ENCODE assay signal across 9 cellular contexts in the genomic region with DNA sequence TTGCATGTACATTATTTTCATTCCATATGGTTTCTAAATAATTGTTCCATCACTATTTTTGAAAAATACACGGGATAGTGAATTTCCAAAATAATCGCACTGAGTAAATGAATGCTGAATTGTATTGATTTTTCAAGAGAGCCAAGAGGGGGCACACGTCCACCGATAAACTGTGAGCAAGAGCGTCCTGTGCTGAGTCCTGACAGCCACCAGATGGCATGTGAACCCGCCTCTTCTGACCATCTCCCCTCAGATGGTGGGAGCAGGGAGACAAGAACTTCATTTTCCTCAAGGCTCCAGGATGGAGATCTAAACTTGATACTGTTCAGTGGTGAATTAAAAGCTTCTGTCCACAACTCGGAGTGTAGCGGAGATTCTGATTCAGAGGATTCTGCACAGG. TPM values are rescaled to one million over a fixed set of nuclear protein-coding genes. Genes with fewer than 3 reads are reported as not detected.
DNase-seq lines count a peak whose midpoint lies in the region; ATAC-seq and TF ChIP-seq lines count a peak whose summit lies in the region.
"Had no signal": no experiment of that assay in that cellular context is flagged by ENCODE, and none has a peak within 500 bp of the region (broad histone marks: within the 10 kb centered on the region; RNA-seq: fewer than 3 reads in every experiment).

No MANE protein-coding gene starts in this region.

- H3K27ac ChIP-seq in H9 (ENCODE audit: insufficient read length, low read depth, low read length) (no peak overlapping the region), mesendoderm (ENCODE audit: low read depth, low read length) (no peak overlapping the region), right cardiac atrium (ENCODE audit: low read length) (no peak overlapping the region)

- H3K79me2 ChIP-seq in H9 (ENCODE audit: insufficient read depth, low read length) (no peaks in the 10 kb centered on the region), mesendoderm (ENCODE audit: control insufficient read depth, insufficient read depth, low read length) (no peaks in the 10 kb centered on the region)

- H2AK5ac ChIP-seq in H9 (ENCODE audit: insufficient read length, low read length) (no peak overlapping the region), mesendoderm (ENCODE audit: low read length) (no peak overlapping the region)

- H3K79me1 ChIP-seq in H9 (ENCODE audit: insufficient read depth, low read depth, low read length, poor library complexity, severe bottlenecking) (no peaks in the 10 kb centered on the region), mesendoderm (ENCODE audit: low read length) (no peaks in the 10 kb centered on the region)

- no peak overlapping the region for H4K5ac ChIP-seq in H9 (ENCODE audit: insufficient read length, low read depth, low read length)
- H4K5ac ChIP-seq in mesendoderm (ENCODE audit: low read length), result no peak overlapping the region

- no peak overlapping the region for H2BK120ac ChIP-seq in H9 (ENCODE audit: low read depth, low read length, poor library complexity, severe bottlenecking)
- no peak overlapping the region for H2BK120ac ChIP-seq in mesendoderm (ENCODE audit: low read depth, low read length)

- no peak overlapping the region for H3K23ac ChIP-seq in H9 (ENCODE audit: insufficient read length, low read depth, low read length)
- no peak overlapping the region for H3K23ac ChIP-seq in mesendoderm (ENCODE audit: low read length)

- H3K9me3 ChIP-seq in H9 (ENCODE audit: control insufficient read depth, low read depth, low read length), result peaks cover 24% of the 10 kb centered on the region
- H3K9me3 ChIP-seq in right cardiac atrium (ENCODE audit: control insufficient read depth, low read length), result no peaks in the 10 kb centered on the region

- H3K4me1 ChIP-seq in H9 (ENCODE audit: insufficient read depth, low read length) (no peaks in the 10 kb centered on the region), mesendoderm (ENCODE audit: control insufficient read depth, low read depth, low read length) (no peaks in the 10 kb centered on the region), right cardiac atrium (ENCODE audit: control insufficient read depth, insufficient read depth, low read length) (no peaks in the 10 kb centered on the region)

- peak; percentile 62 for ATAC-seq in activated T-helper 17 cell treated with anti-CD3 and anti-CD28 coated beads, Interleukin-2, amount 50 U/mL, for 72 hours (replicated peaks)
- ATAC-seq in HG02588 (IDR thresholded peaks at IDR 0.05; ENCODE audit: unreplicated experiment) (no peak), right cardiac atrium (no peak)

- no CpG with 5 or more reads among the region's 8 CpGs for WGBS in H9 (ENCODE audit: extremely low coverage, insufficient read length, low lambda C conversion rate)
- WGBS in mesendoderm (ENCODE audit: extremely low coverage, insufficient coverage, low lambda C conversion rate), result no CpG with 5 or more reads among the region's 8 CpGs
- WGBS in right cardiac atrium, result 40% methylated on average over 8 of the region's 8 CpGs

- H3K56ac ChIP-seq in H9 (ENCODE audit: insufficient read length, low read depth, low read length) (no peak overlapping the region), mesendoderm (ENCODE audit: low read length) (no peak overlapping the region)

- no peak overlapping the region for H3K27ac Mint-ChIP-seq in H9
- H3K27ac Mint-ChIP-seq in activated T-helper 17 cell treated with anti-CD3 and anti-CD28 coated beads, Interleukin-2, amount 50 U/mL, for 72 hours, result no peak overlapping the region
- H3K27ac Mint-ChIP-seq: T-helper 1 cell treated with Interleukin-12 subunit alpha and Interleukin-12 subunit beta and Interleukin-4 antibody, amounts not matched to agents 30 μg/mL and 1 μg/mL, for 36 hours had no signal

- no peak overlapping the region for H2BK12ac ChIP-seq in H9 (ENCODE audit: insufficient read length, low read depth, low read length)

- no peak overlapping the region for H3K4me2 ChIP-seq in H9 (ENCODE audit: insufficient read depth, insufficient read length, low read length)
- H3K4me2 ChIP-seq in mesendoderm (ENCODE audit: low read length), result no peak overlapping the region

- H2BK5ac ChIP-seq in H9 (ENCODE audit: insufficient read length, low read length), result no peak overlapping the region
- no peak overlapping the region for H2BK5ac ChIP-seq in mesendoderm (ENCODE audit: low read length)

- H2BK15ac ChIP-seq in H9 (ENCODE audit: low read depth, low read length) (no peak overlapping the region), mesendoderm (replicated peaks; ENCODE audit: low read depth) (no peak overlapping the region)

- H3K14ac ChIP-seq in H9 (ENCODE audit: insufficient read depth, low read length), result no peak overlapping the region

- H4K8ac ChIP-seq in H9 (replicated peaks; ENCODE audit: insufficient read length, low read depth, low read length) (no peak overlapping the region), mesendoderm (ENCODE audit: low read depth, low read length) (no peak overlapping the region)

- peaks cover 7 to 22% (median 12%) of the 10 kb centered on the region in 3 experiments for H3K36me3 Mint-ChIP-seq in H9 (ENCODE audit: insufficient read depth in 1 of 3, low read depth in 3 of 3)
- H3K36me3 Mint-ChIP-seq in activated T-helper 17 cell treated with anti-CD3 and anti-CD28 coated beads, Interleukin-2, amount 50 U/mL, for 72 hours (ENCODE audit: low read depth), result no peaks in the 10 kb centered on the region

- no peak overlapping the region for H3K4me3 Mint-ChIP-seq in H9
- H3K4me3 Mint-ChIP-seq in activated T-helper 17 cell treated with anti-CD3 and anti-CD28 coated beads, Interleukin-2, amount 50 U/mL, for 72 hours, result no peak overlapping the region
- H3K4me3 Mint-ChIP-seq: T-helper 1 cell treated with Interleukin-12 subunit alpha and Interleukin-12 subunit beta and Interleukin-4 antibody, amounts not matched to agents 30 μg/mL and 1 μg/mL, for 36 hours had no signal

- H3K27me3 Mint-ChIP-seq in H9 (ENCODE audit: low read depth), result no peaks in the 10 kb centered on the region
- peaks cover 24% of the 10 kb centered on the region for H3K27me3 Mint-ChIP-seq in activated T-helper 17 cell treated with anti-CD3 and anti-CD28 coated beads, Interleukin-2, amount 50 U/mL, for 72 hours

- H4K91ac ChIP-seq in H9 (ENCODE audit: insufficient read length, low read depth, low read length), result no peak overlapping the region

- no peak overlapping the region for H3K4ac ChIP-seq in H9 (ENCODE audit: low read depth, low read length)
- no peak overlapping the region for H3K4ac ChIP-seq in mesendoderm (ENCODE audit: low read depth, low read length)

- intact Hi-C loops in right cardiac atrium (cut with DNase I), result no loop called here

- DNase-seq in EL (peak; percentile 39), H9 (peak; percentile 68), NCI-H748 (lab: John Stamatoyannopoulos, UW; ENCODE audit: unreplicated experiment) (peak; percentile 74), mesendoderm (peak; percentile 78), right cardiac atrium (no peak), NCI-H1048 (lab: John Stamatoyannopoulos, UW) (no peak)

- peaks cover 0 to 2% of the 10 kb centered on the region in 2 experiments; a peak in 1 of 4 replicates for H3K4me1 Mint-ChIP-seq in H9
- no peaks in the 10 kb centered on the region for H3K4me1 Mint-ChIP-seq in activated T-helper 17 cell treated with anti-CD3 and anti-CD28 coated beads, Interleukin-2, amount 50 U/mL, for 72 hours

- no peak overlapping the region for H3T11ph ChIP-seq in H9 (ENCODE audit: low read length)

- no peak overlapping the region for H2AFZ ChIP-seq in H9 (ENCODE audit: low read length)

- H3K36me3 ChIP-seq in mesendoderm (ENCODE audit: control insufficient read depth, insufficient read depth, low read length), result no peaks in the 10 kb centered on the region

- H3K18ac ChIP-seq in H9 (ENCODE audit: insufficient read length, low read depth, low read length), result no peak overlapping the region
- H3K18ac ChIP-seq in mesendoderm (ENCODE audit: low read length), result no peak overlapping the region

- H3K27me3 ChIP-seq in H9 (ENCODE audit: insufficient read depth, low read length) (no peaks in the 10 kb centered on the region), mesendoderm (ENCODE audit: insufficient read depth, low read length, poor library complexity) (no peaks in the 10 kb centered on the region), right cardiac atrium (ENCODE audit: control insufficient read depth, insufficient read depth) (no peaks in the 10 kb centered on the region)

- no peaks in the 10 kb centered on the region for H4K20me1 ChIP-seq in H9 (ENCODE audit: control insufficient read depth, insufficient read depth, insufficient read length)

- no peak overlapping the region for H3K9ac ChIP-seq in H9 (ENCODE audit: extremely low read depth, insufficient read length, low read length)
- no peak overlapping the region for H3K9ac ChIP-seq in mesendoderm (ENCODE audit: low read length)

- no peaks in the 10 kb centered on the region for H3K23me2 ChIP-seq in H9 (ENCODE audit: insufficient read length, low read depth, low read length, poor library complexity, severe bottlenecking)

- peak; percentile 77 for TF ChIP-seq CTCF in H9 (conservative IDR thresholded peaks at IDR 0.05)

- H3K4me3 ChIP-seq in mesendoderm (ENCODE audit: low read length), result no peak overlapping the region
- H3K4me3 ChIP-seq in right cardiac atrium (ENCODE audit: low read length), result no peak overlapping the region

- H3K9me3 Mint-ChIP-seq in H9, result peaks cover 82 to 87% of the 10 kb centered on the region in 2 experiments
- H3K9me3 Mint-ChIP-seq in activated T-helper 17 cell treated with anti-CD3 and anti-CD28 coated beads, Interleukin-2, amount 50 U/mL, for 72 hours, result peaks cover 15% of the 10 kb centered on the region

- no peak overlapping the region for H2BK20ac ChIP-seq in H9 (ENCODE audit: low read depth, low read length, poor library complexity, severe bottlenecking)

RNA-seq across cellular contexts. Expression of a gene that starts 30.6 kb away (rescaled TPM):
- 0.72 and 1.1 TPM in 2 replicates for total RNA-seq in H9 (2021)
- 1 to 10 TPM; 4.1 to 4.3 TPM for total RNA-seq in activated T-helper 17 cell treated with anti-CD3 and anti-CD28 coated beads, Interleukin-2, amount 50 U/mL, for 72 hours
- polyA plus RNA-seq in mesendoderm (2013, experiment 1 of 2), result 0.07 TPM
- 0.06 TPM for polyA plus RNA-seq in mesendoderm (2013, experiment 2 of 2)
- total RNA-seq in right cardiac atrium, result under 1 TPM in 1 of 4 donors, not detected in 3; 0.11 TPM
- polyA plus RNA-seq in right cardiac atrium, result 0.05 TPM

Comparison
In these comparisons a context has a peak if more than half of its experiments do, and no peak if none do; other contexts are left out.
1. DNase-seq: peak in EL (single experiment), H9 (single experiment), NCI-H748 (single experiment) and mesendoderm (single experiment); none in right cardiac atrium (0 of 3) and NCI-H1048 (single experiment).